22 cellular contexts compared by ENCODE assay signal in the genomic region with DNA sequence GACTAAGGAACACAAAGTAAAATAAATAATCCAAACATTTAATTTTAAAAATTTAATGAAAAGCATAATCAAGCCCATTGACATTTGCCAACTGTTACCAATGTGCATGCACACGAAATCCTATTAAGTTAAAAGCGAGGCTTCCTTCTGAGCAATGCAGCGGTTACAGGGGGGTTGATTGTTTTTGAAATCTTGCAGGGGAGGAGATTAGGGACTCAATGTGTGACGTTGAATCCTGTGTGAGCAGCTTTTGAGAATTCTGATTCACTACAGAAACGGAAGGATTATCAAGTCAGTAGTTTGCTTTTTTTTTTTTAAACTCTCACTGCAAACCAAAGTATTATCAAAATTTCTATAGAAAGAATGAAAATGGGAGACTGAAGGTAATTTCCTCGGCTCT.
"Had no signal": no experiment of that assay in that cellular context is flagged by ENCODE, and none has a peak within 500 bp of the region (broad histone marks: within the 10 kb centered on the region; RNA-seq: fewer than 3 reads in every experiment).

No MANE protein-coding gene starts in this region.

- H3K4me3 ChIP-seq: gastrocnemius medialis, left lung, stomach, suprapubic skin, tibial nerve had no signal

- H3K4me1 Mint-ChIP-seq: mesothelial cell of epicardium had no signal

- H3K4me1 ChIP-seq: gastrocnemius medialis, left lung, stomach, suprapubic skin, tibial nerve had no signal

- H3K9me3 ChIP-seq: gastrocnemius medialis, left lung, stomach, suprapubic skin, tibial nerve had no signal

- H3K27ac ChIP-seq: gastrocnemius medialis, left lung, stomach, suprapubic skin, tibial nerve, WERI-Rb-1 had no signal

- H3K27me3 Mint-ChIP-seq: progenitor cell of endocrine pancreas had no signal

- H3K27ac Mint-ChIP-seq: activated naive CD8-positive, alpha-beta T cell; mesothelial cell of epicardium; progenitor cell of endocrine pancreas had no signal

- H3K27me3 ChIP-seq: gastrocnemius medialis, left lung, stomach, suprapubic skin, tibial nerve had no signal

- H3K36me3 ChIP-seq: gastrocnemius medialis, left lung, stomach, suprapubic skin, tibial nerve, WERI-Rb-1 had no signal

- ATAC-seq: activated CD4-positive, alpha-beta T cell treated with anti-CD3 and anti-CD28 coated beads for 36 hours; gastrocnemius medialis; left lung had no signal

- H3K36me3 Mint-ChIP-seq: activated naive CD8-positive, alpha-beta T cell; mesothelial cell of epicardium had no signal

- H3K9me3 Mint-ChIP-seq: mesothelial cell of epicardium; naive thymus-derived CD8-positive, alpha-beta T cell had no signal

- DNase-seq: activated CD4-positive, alpha-beta T cell treated with anti-CD3 and anti-CD28 coated beads for 36 hours; activated CD4-positive, alpha-beta T cell treated with anti-CD3 and anti-CD28 coated beads, Interleukin-2, amount 50 U/mL, for 4 hours; activated gamma-delta T cell treated with Interleukin-2 at 50 U/mL for 16 hours; central memory CD4-positive, alpha-beta T cell; dermis blood vessel endothelial cell; effector CD8-positive, alpha-beta T cell; gastrocnemius medialis; hippocampal formation; kidney glomerular epithelial cell; left lung; retina; stimulated activated CD4-positive, alpha-beta T cell treated with anti-CD3 and anti-CD28 coated beads, Interleukin-12 subunit alpha, Interleukin-12 subunit beta, amount 100 ng/mL, for 4 hours; stimulated activated CD4-positive, alpha-beta T cell treated with anti-CD3 and anti-CD28 coated beads, Interleukin-4, amount 100 ng/mL, for 4 hours; stomach; WERI-Rb-1 had no signal

- H3K4me3 Mint-ChIP-seq: activated CD4-positive, alpha-beta T cell treated with anti-CD3 and anti-CD28 coated beads for 36 hours; activated naive CD8-positive, alpha-beta T cell; mesothelial cell of epicardium had no signal

- FAIRE-seq: astrocyte had no signal
